Comparison of ENCODE assay signal across 13 cellular contexts in the genomic region with DNA sequence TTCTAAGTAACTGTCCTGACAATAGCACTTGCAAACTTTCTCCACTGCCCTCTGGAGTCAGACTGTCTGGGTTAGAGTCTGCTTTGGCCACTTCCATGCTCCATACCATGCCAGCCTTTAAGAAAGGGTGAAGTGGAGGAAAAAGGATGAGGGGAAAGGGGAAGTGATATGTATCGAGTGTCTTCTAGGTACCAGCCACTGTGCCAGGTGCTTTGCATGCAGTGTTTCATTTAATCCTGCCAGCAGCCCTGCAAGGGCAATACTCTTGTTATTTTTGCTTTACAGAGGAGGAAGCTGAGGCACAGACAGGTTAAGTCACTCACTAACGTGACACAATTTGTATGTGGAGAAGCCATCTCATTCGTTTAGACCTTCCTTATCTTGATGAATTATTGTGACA. TPM values are rescaled to one million over a fixed set of nuclear protein-coding genes. Genes with fewer than 3 reads are reported as not detected.
DNase-seq lines count a peak whose midpoint lies in the region; ATAC-seq and TF ChIP-seq lines count a peak whose summit lies in the region.
"Had no signal": no experiment of that assay in that cellular context is flagged by ENCODE, and none has a peak within 500 bp of the region (broad histone marks: within the 10 kb centered on the region; RNA-seq: fewer than 3 reads in every experiment).

No MANE protein-coding gene starts in this region.

- H3K27ac ChIP-seq in ascending aorta, result peak overlapping the region; percentile 71 to 73
- H3K27ac ChIP-seq: dorsolateral prefrontal cortex, left ventricle myocardium inferior had no signal

- no peak overlapping the region for H3K4me3 ChIP-seq in ascending aorta
- H3K4me3 ChIP-seq: dorsolateral prefrontal cortex, left ventricle myocardium inferior had no signal

- peaks cover 0 to 7% of the 10 kb centered on the region in 2 donors for H3K4me1 ChIP-seq in ascending aorta

- no peaks in the 10 kb centered on the region for H3K27me3 ChIP-seq in ascending aorta

- H3K36me3 ChIP-seq in ascending aorta, result no peaks in the 10 kb centered on the region
- H3K36me3 ChIP-seq: left ventricle myocardium inferior had no signal

- intact Hi-C loops in ascending aorta (cut with DNase I), result loop anchor here (5.0 to 10.0 kb wide), 3 partner anchors 97 to 683 kb away; a partner anchor contains a TSS

- H3K9me3 ChIP-seq in ascending aorta, result no peaks in the 10 kb centered on the region
- H3K9me3 ChIP-seq: left ventricle myocardium inferior had no signal

- TF ChIP-seq CTCF in ascending aorta (IDR thresholded peaks at IDR 0.05), result no peak

- DNase-seq in ascending aorta (ENCODE audit: low spot score in 2 of 2) (no peak), NCI-H1417 (lab: John Stamatoyannopoulos, UW) (no peak), amygdala (lab: John Stamatoyannopoulos, UW) (no peak), UCSD-AML1 (lab: John Stamatoyannopoulos, UW; ENCODE audit: unreplicated experiment) (no peak), NCI-H1694 (lab: John Stamatoyannopoulos, UW) (no peak)
- DNase-seq: activated naive CD8-positive, alpha-beta T cell treated with anti-CD3 and anti-CD28 coated beads, Interleukin-2, amount 10 ng/mL, durations not matched to agents 7 days and 5 days; dorsolateral prefrontal cortex; left ventricle myocardium inferior; occipital lobe had no signal

- ATAC-seq in GM18519 (IDR thresholded peaks at IDR 0.05; ENCODE audit: low FRiP score, unreplicated experiment) (peak; percentile 14), GM21576 (IDR thresholded peaks at IDR 0.05; ENCODE audit: unreplicated experiment) (peak; percentile 27), HG03103 (IDR thresholded peaks at IDR 0.05; ENCODE audit: low read depth, unreplicated experiment) (peak; percentile 4)

RNA-seq across cellular contexts. Expression of a gene that starts 55.6 kb away (rescaled TPM):
- total RNA-seq in ascending aorta, result not detected
- total RNA-seq: activated naive CD8-positive, alpha-beta T cell treated with anti-CD3 and anti-CD28 coated beads, Interleukin-2, amount 10 ng/mL, durations not matched to agents 7 days and 5 days; glomerular endothelial cell had no signal
